In genomic region chr11:6472934-6473333, GRCh38 we compare ENCODE assay signal across 10 cellular contexts. TPM values are rescaled to one million over a fixed set of nuclear protein-coding genes. Genes with fewer than 3 reads are reported as not detected.
DNase-seq lines count a peak whose midpoint lies in the region; ATAC-seq, FAIRE-seq and TF ChIP-seq lines count a peak whose summit lies in the region.
"Had no signal": no experiment of that assay in that cellular context is flagged by ENCODE, and none has a peak within 500 bp of the region (broad histone marks: within the 10 kb centered on the region; RNA-seq: fewer than 3 reads in every experiment).

No MANE protein-coding gene starts in this region.

- H3K4me3 ChIP-seq in HEK293 (ENCODE audit: low read depth, low read length) (peak overlapping the region; percentile 74), bronchial epithelial cell (ENCODE audit: low read depth, low read length) (peak overlapping the region; percentile 64), muscle layer of duodenum (ENCODE audit: low read depth in 1 of 2, low read length in 2 of 2) (peak overlapping the region; percentile 61 to 81)

- H3K27ac ChIP-seq in 22Rv1, result peak overlapping the region; percentile 100
- no peak overlapping the region for H3K27ac ChIP-seq in HEK293 (ENCODE audit: extremely low read depth, low read depth, low read length)
- peak overlapping the region; percentile 5 for H3K27ac ChIP-seq in muscle layer of duodenum (ENCODE audit: low read length)

- H3K4me1 ChIP-seq in HEK293 (ENCODE audit: control insufficient read depth, insufficient read depth, low read length) (no peaks in the 10 kb centered on the region), muscle layer of duodenum (ENCODE audit: control insufficient read depth in 1 of 2, insufficient read depth in 2 of 2, low read length in 2 of 2) (peaks cover 19 to 21% of the 10 kb centered on the region in 2 donors)

- CTCF ChIA-PET in HEK293 (lab: Yijun Ruan, JAX), result interaction anchor here (1.1 to 6.3 kb wide), 3 partner anchors 30 to 94 kb away, joined by 3 to 27 read pairs (median 5); no protein-coding TSS in a partner anchor

- ATAC-seq in HG02885 (IDR thresholded peaks at IDR 0.05; ENCODE audit: poor library complexity, unreplicated experiment), result no peak

- peaks cover 0 to 19% of the 10 kb centered on the region in 2 experiments; a peak in 1 of 3 replicates for H3K36me3 ChIP-seq in HEK293 (ENCODE audit: control insufficient read depth in 2 of 2, insufficient read depth in 1 of 2, low read length in 2 of 2)
- H3K36me3 ChIP-seq in bronchial epithelial cell (ENCODE audit: control insufficient read depth, insufficient read depth, low read length), result peaks cover 8% of the 10 kb centered on the region
- peaks cover 12 to 14% of the 10 kb centered on the region in 2 donors for H3K36me3 ChIP-seq in muscle layer of duodenum (ENCODE audit: control insufficient read depth in 1 of 2, insufficient read depth in 2 of 2, low read length in 2 of 2)

- POLR2A ChIA-PET in HEK293 (lab: Yijun Ruan, JAX), result interaction anchor here (0.7 to 2.3 kb wide), 5 partner anchors 9 to 94 kb away, joined by 3 to 9 read pairs (median 7); partner anchors contain the start of genes APBB1, ARFIP2, SMPD1 and TIMM10B

- no peaks in the 10 kb centered on the region for H3K27me3 ChIP-seq in bronchial epithelial cell (ENCODE audit: control insufficient read depth, insufficient read depth, low read length)
- H3K27me3 ChIP-seq in muscle layer of duodenum (ENCODE audit: low read depth, low read length), result no peaks in the 10 kb centered on the region

- no peak for FAIRE-seq in bronchial epithelial cell (lab: Jason Lieb, UNC)

- H3K9me3 ChIP-seq in HEK293 (ENCODE audit: control insufficient read depth, insufficient read depth, low read depth, low read length) (no peaks in the 10 kb centered on the region), muscle layer of duodenum (ENCODE audit: control insufficient read depth in 1 of 2, low read length in 2 of 2) (no peaks in the 10 kb centered on the region)

- TF ChIP-seq CTCF in 22Rv1 (IDR thresholded peaks at IDR 0.05) (no peak), HEK293 (tag by site-specific recombination; IDR thresholded peaks at IDR 0.05) (no peak), bronchial epithelial cell (IDR thresholded peaks at IDR 0.05; ENCODE audit: insufficient read depth, low read length, severe bottlenecking) (no peak)

- DNase-seq in bronchial epithelial cell (ENCODE audit: low read depth) (no peak), AG08395 (ENCODE audit: low spot score) (no peak), activated gamma-delta T cell treated with Interleukin-2 at 50 U/mL for 16 hours (no peak), DMS 273 (lab: John Stamatoyannopoulos, UW; ENCODE audit: unreplicated experiment) (no peak)
- DNase-seq: cortex of kidney, NCI-H2081 treated with DMSO at 0.1 percent for 48 hours had no signal

TF ChIP-seq in HEK293, 187 proteins besides CTCF, POLR2A, EP300 and RAD21 (continues in another document):
- TF ChIP-seq ZNF639 (tag by site-specific recombination; IDR thresholded peaks at IDR 0.05), result no peak
- no peak for TF ChIP-seq ZBTB26 (tag by site-specific recombination; optimal IDR thresholded peaks at IDR 0.05)
- no peak for TF ChIP-seq OSR2 (tag by site-specific recombination; IDR thresholded peaks at IDR 0.05)
- no peak for TF ChIP-seq ZNF10 (tag by site-specific recombination; IDR thresholded peaks at IDR 0.05)
- no peak for TF ChIP-seq ZNF571 (tag by site-specific recombination; IDR thresholded peaks at IDR 0.05)
- no peak for TF ChIP-seq ZNF394 (tag by site-specific recombination; IDR thresholded peaks at IDR 0.05; ENCODE audit: borderline replicate concordance)
- TF ChIP-seq ZNF280C (tag by site-specific recombination; IDR thresholded peaks at IDR 0.05), result no peak
- TF ChIP-seq ZFHX2 (tag by site-specific recombination; conservative IDR thresholded peaks at IDR 0.05), result no peak
- TF ChIP-seq RBAK (tag by site-specific recombination; IDR thresholded peaks at IDR 0.05), result no peak
- no peak for TF ChIP-seq ZNF677 (tag by site-specific recombination; IDR thresholded peaks at IDR 0.05)
- no peak for TF ChIP-seq HOXD13 (CRISPR knock-in tag; IDR thresholded peaks at IDR 0.05; ENCODE audit: borderline replicate concordance)
- no peak for TF ChIP-seq WT1 (tag by site-specific recombination; IDR thresholded peaks at IDR 0.05)
- TF ChIP-seq ZNF658 (tag by site-specific recombination; IDR thresholded peaks at IDR 0.05), result no peak
- TF ChIP-seq REST (tag by site-specific recombination; IDR thresholded peaks at IDR 0.05), result no peak
- TF ChIP-seq GLI2 (tag by site-specific recombination; IDR thresholded peaks at IDR 0.05; ENCODE audit: borderline replicate concordance, low read depth), result no peak
- no peak for TF ChIP-seq SP7 (tag by site-specific recombination; IDR thresholded peaks at IDR 0.05)
- no peak for TF ChIP-seq ZNF529 (tag by site-specific recombination; IDR thresholded peaks at IDR 0.05; ENCODE audit: insufficient replicate concordance)

RNA-seq across cellular contexts. Expression of gene TRIM3, which starts 0.8 kb away (rescaled TPM):
- 7.6 and 9.9 TPM in 2 replicates for total RNA-seq in bronchial epithelial cell

RNA-seq across cellular contexts. Expression of gene ARFIP2, which starts 8.2 kb away (rescaled TPM):
- total RNA-seq in bronchial epithelial cell, result 59.3 and 72.7 TPM in 2 replicates

RNA-seq across cellular contexts. Expression of gene TIMM10B, which starts 8.4 kb away (rescaled TPM):
- total RNA-seq in bronchial epithelial cell, result 39.5 and 42.1 TPM in 2 replicates

RNA-seq across cellular contexts. Expression of gene DNHD1, which starts 24.1 kb away (rescaled TPM):
- total RNA-seq in bronchial epithelial cell, result 4.5 and 8.2 TPM in 2 replicates

RNA-seq across cellular contexts. Expression of gene HPX, which starts 32.1 kb away (rescaled TPM):
- total RNA-seq in bronchial epithelial cell, result 0.26 and 0.51 TPM in 2 replicates
